In the genomic region with DNA sequence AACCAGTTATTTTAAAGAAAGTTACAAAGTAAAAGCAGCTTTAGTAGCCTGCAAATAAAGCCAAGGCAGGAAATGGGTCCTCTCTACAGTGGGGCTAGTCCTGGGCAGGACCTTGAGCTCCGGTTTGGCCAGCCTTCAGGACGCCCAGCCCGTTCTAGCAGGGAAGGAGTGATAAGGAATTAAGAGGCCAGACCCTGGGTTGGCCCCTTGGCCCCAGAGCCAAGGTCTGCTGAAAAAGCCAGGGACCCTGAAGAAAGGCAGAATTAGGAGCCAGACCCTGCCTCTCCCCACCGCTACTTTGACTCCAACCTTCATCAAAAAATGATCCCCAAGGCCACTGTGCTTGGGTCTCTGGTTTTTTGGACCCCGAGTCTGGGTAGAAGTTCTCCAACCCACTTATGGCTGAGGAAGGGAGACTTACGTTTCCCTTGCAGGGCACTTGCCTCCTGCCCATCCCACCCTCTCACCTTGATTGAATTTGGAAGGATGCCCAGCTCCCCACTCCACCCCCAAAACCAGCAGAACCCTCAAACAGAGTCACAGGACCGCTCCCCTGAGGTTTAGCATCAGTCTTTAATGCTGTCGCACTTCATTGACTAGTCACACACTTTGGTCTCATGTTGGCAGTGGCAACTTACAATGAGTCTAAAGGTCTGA, we compare ENCODE assay signal across 12 cellular contexts. TPM values are rescaled to one million over a fixed set of nuclear protein-coding genes. Genes with fewer than 3 reads are reported as not detected.
DNase-seq lines count a peak whose midpoint lies in the region; ATAC-seq, FAIRE-seq and TF ChIP-seq lines count a peak whose summit lies in the region.
"Had no signal": no experiment of that assay in that cellular context is flagged by ENCODE, and none has a peak within 500 bp of the region (broad histone marks: within the 10 kb centered on the region; RNA-seq: fewer than 3 reads in every experiment).

No MANE protein-coding gene starts in this region.

- FAIRE-seq in K562 (lab: Jason Lieb, UNC): no peak

- no peak overlapping the region for H2BK15ac ChIP-seq in mesenchymal stem cell (ENCODE audit: low read depth, poor library complexity, severe bottlenecking)

- H3K27ac ChIP-seq in 22Rv1 (peak overlapping the region; percentile 33; the same call in 1 of the 2 replicates), HCT116 (ENCODE audit: low read depth, low read length) (peak overlapping the region; percentile 28), K562 (ENCODE audit: extremely low read depth, low read depth, low read length) (peak overlapping the region; percentile 6; the same call in 1 of the 3 replicates), mesodermal cell (ENCODE audit: low read depth, low read length, severe bottlenecking) (peak overlapping the region; percentile 10), mesenchymal stem cell (ENCODE audit: low read length, poor library complexity, severe bottlenecking) (no peak overlapping the region)

- BruUV-seq in HCT116 (replicated peaks; lab: Mats Ljungman, UMichigan): no TSS peak
- no TSS peak for BruUV-seq in K562 (replicated peaks; lab: Mats Ljungman, UMichigan)

- WGBS in K562 (ENCODE audit: insufficient coverage, low coverage, missing lambda C conversion rate): 58% methylated on average over 7 of the region's 8 CpGs
- 96 to 99% methylated on average over 7 of the region's 8 CpGs for WGBS in mesodermal cell (ENCODE audit: insufficient coverage in 2 of 2), 2 experiments
- 92% methylated on average over 8 of the region's 8 CpGs for WGBS in mesenchymal stem cell

- H4K20me1 ChIP-seq in HCT116 (ENCODE audit: insufficient read depth) (peaks cover 38% of the 10 kb centered on the region; the same call in 1 of the 2 replicates), K562 (replicated peaks; ENCODE audit: control insufficient read depth, insufficient read depth, low read length) (peaks cover 26% of the 10 kb centered on the region)

- peaks cover 7% of the 10 kb centered on the region for H3K79me1 ChIP-seq in mesenchymal stem cell (replicated peaks; ENCODE audit: low read length, poor library complexity, severe bottlenecking)

- H3K9me1 ChIP-seq in K562 (ENCODE audit: control insufficient read depth, insufficient read depth, low read length): no peaks in the 10 kb centered on the region

- H2AFZ ChIP-seq in HCT116 (ENCODE audit: low read depth, low read length, poor library complexity, severe bottlenecking) (no peak overlapping the region), K562 (ENCODE audit: low read depth, low read length) (no peak overlapping the region), mesenchymal stem cell (ENCODE audit: low read depth, low read length) (no peak overlapping the region)

- H3K9me3 ChIP-seq in HCT116 (ENCODE audit: control insufficient read depth in 1 of 2, insufficient read depth in 1 of 2, low read depth in 1 of 2, low read length in 2 of 2) (no peaks in the 10 kb centered on the region), K562 (replicated peaks; ENCODE audit: control insufficient read depth, insufficient read depth, low read depth, low read length) (no peaks in the 10 kb centered on the region), mesodermal cell (ENCODE audit: control insufficient read depth, low read length) (no peaks in the 10 kb centered on the region), mesenchymal stem cell (ENCODE audit: control insufficient read depth, low read length) (no peaks in the 10 kb centered on the region)
- H3K9me3 ChIP-seq: heart right ventricle had no signal

- H3K4me1 ChIP-seq in HCT116 (ENCODE audit: control insufficient read depth in 1 of 2, insufficient read depth in 2 of 2, low read length in 2 of 2) (peaks cover 49 to 83% of the 10 kb centered on the region in 2 experiments), K562 (replicated peaks in 1 of 2; ENCODE audit: control insufficient read depth in 2 of 2, insufficient read depth in 2 of 2, low read length in 2 of 2) (peaks cover 50 to 57% of the 10 kb centered on the region in 2 experiments), mesodermal cell (ENCODE audit: control insufficient read depth, insufficient read depth, low read length, poor library complexity, severe bottlenecking) (peaks cover 21% of the 10 kb centered on the region), mesenchymal stem cell (ENCODE audit: control insufficient read depth, insufficient read depth, low read depth, low read length) (peaks cover 29% of the 10 kb centered on the region)

- TF ChIP-seq CTCF in 22Rv1 (IDR thresholded peaks at IDR 0.05): no peak
- TF ChIP-seq CTCF in HCT116 (IDR thresholded peaks at IDR 0.05 in 2 of 3, conservative IDR thresholded peaks at IDR 0.05 in 1 of 3; ENCODE audit: borderline replicate concordance in 1 of 3, insufficient read depth in 1 of 3, low read depth in 2 of 3, low read length in 2 of 3): no peak
- no peak for TF ChIP-seq CTCF in K562 (IDR thresholded peaks at IDR 0.05 in 2 of 3, conservative IDR thresholded peaks at IDR 0.05 in 1 of 3; ENCODE audit: insufficient read depth in 2 of 3, low read depth in 1 of 3, low read length in 3 of 3)

- DNase-seq in HCT116 (ENCODE audit: low read depth, low spot score) (no peak), K562 (ENCODE audit: extremely low read depth in 1 of 4, low spot score in 3 of 4) (peak in 1 of 4 experiments; percentile 49), mesenchymal stem cell (no peak)
- no peak for DNase-seq in activated effector memory CD4-positive, alpha-beta T cell treated with Interleukin-2 at 50 U/mL for 16 hours
- DNase-seq: dermis blood vessel endothelial cell, heart right ventricle, NCI-H1417 had no signal

- peaks cover 7 to 30% of the 10 kb centered on the region in 2 experiments; a peak in 3 of 4 replicates for H3K36me3 ChIP-seq in HCT116 (ENCODE audit: control insufficient read depth in 1 of 2, insufficient read depth in 2 of 2, low read length in 2 of 2)
- peaks cover 38% of the 10 kb centered on the region for H3K36me3 ChIP-seq in K562 (ENCODE audit: control insufficient read depth, insufficient read depth, low read length)
- H3K36me3 ChIP-seq in mesodermal cell (ENCODE audit: control insufficient read depth, insufficient read depth, low read length): peaks cover 35% of the 10 kb centered on the region
- H3K36me3 ChIP-seq in mesenchymal stem cell (ENCODE audit: control insufficient read depth in 1 of 2, insufficient read depth in 2 of 2, low read depth in 1 of 2, low read length in 2 of 2): peaks cover 32 to 39% of the 10 kb centered on the region in 2 experiments

- RAD21 ChIA-PET in HCT116 (lab: Charles Lee; ENCODE audit: low non-redundant PET in 1 of 2, low total read pairs in 2 of 2, uncharacterized antibody in 2 of 2, unreplicated experiment in 2 of 2): no interaction called here

- no peak for ATAC-seq in HCT116
- ATAC-seq in K562: no peak
- no peak for ATAC-seq in GM21786 (IDR thresholded peaks at IDR 0.05; ENCODE audit: unreplicated experiment)
- ATAC-seq in HG02973 (IDR thresholded peaks at IDR 0.05; ENCODE audit: unreplicated experiment): no peak
- ATAC-seq: heart right ventricle had no signal

- POLR2A ChIA-PET in HCT116 (lab: Charles Lee): interaction anchor here (0.6 to 2.0 kb wide), 5 partner anchors 12 to 619 kb away, joined by 3 to 5 read pairs (median 4); a partner anchor contains a TSS
- POLR2A ChIA-PET in K562 (lab: Yijun Ruan, JAX): interaction anchor here (0.7 to 6.3 kb wide), 10 partner anchors 8 to 106 kb away, joined by 3 to 70 read pairs (median 4); no protein-coding TSS in a partner anchor

- H3K79me2 ChIP-seq in HCT116 (ENCODE audit: insufficient read depth, low read length): peaks cover 44% of the 10 kb centered on the region
- peaks cover 45% of the 10 kb centered on the region for H3K79me2 ChIP-seq in K562 (ENCODE audit: control insufficient read depth, insufficient read depth, low read length)

- no peak overlapping the region for H2BK5ac ChIP-seq in mesenchymal stem cell (ENCODE audit: low read depth, low read length, poor library complexity, severe bottlenecking)

- H3K23ac ChIP-seq in mesenchymal stem cell (ENCODE audit: low read length in 2 of 2): no peak overlapping the region

- H4K8ac ChIP-seq in mesenchymal stem cell (ENCODE audit: low read length): no peak overlapping the region

- no peak overlapping the region for H3K18ac ChIP-seq in mesenchymal stem cell (ENCODE audit: low read depth in 1 of 2, low read length in 2 of 2)

- no peak overlapping the region for H3K14ac ChIP-seq in mesenchymal stem cell (ENCODE audit: low read length in 2 of 2)

- H3K4me3 ChIP-seq in HCT116 (replicated peaks in 1 of 2; ENCODE audit: low read depth in 1 of 2, low read length in 2 of 2): no peak overlapping the region
- H3K4me3 ChIP-seq in K562: no peak overlapping the region
- H3K4me3 ChIP-seq in mesodermal cell (ENCODE audit: extremely low read depth, insufficient read depth, low read length, poor library complexity, severe bottlenecking): no peak overlapping the region
- H3K4me3 ChIP-seq in mesenchymal stem cell (ENCODE audit: insufficient read depth in 1 of 2, low read depth in 1 of 2, low read length in 2 of 2): no peak overlapping the region

- intact Hi-C loops in HCT116 (cut with micrococcal nuclease): no loop called here
- intact Hi-C loops in K562 (cut with micrococcal nuclease): no loop called here

- H3K9ac ChIP-seq in HCT116 (ENCODE audit: low read length) (no peak overlapping the region), K562 (ENCODE audit: insufficient read depth in 1 of 2, low read depth in 2 of 2, low read length in 2 of 2) (peak overlapping the region in 1 of 2 experiments; percentile 72; a peak in 2 of 4 replicates), mesenchymal stem cell (ENCODE audit: low read length) (no peak overlapping the region)

- H3K4me2 ChIP-seq in HCT116 (ENCODE audit: low read length) (no peak overlapping the region), K562 (ENCODE audit: insufficient read depth, low read length) (peak overlapping the region; percentile 28), mesenchymal stem cell (ENCODE audit: low read length, poor library complexity, severe bottlenecking) (no peak overlapping the region)

- H2AK5ac ChIP-seq in mesenchymal stem cell (ENCODE audit: low read length, severe bottlenecking): no peak overlapping the region

- H4K91ac ChIP-seq in mesenchymal stem cell (ENCODE audit: low read length): no peak overlapping the region

- no peaks in the 10 kb centered on the region for H3K9me2 ChIP-seq in HCT116 (ENCODE audit: insufficient read depth)

- H3K27me3 ChIP-seq in HCT116 (ENCODE audit: insufficient read depth, low read length) (no peaks in the 10 kb centered on the region), K562 (ENCODE audit: control insufficient read depth in 2 of 2, insufficient read depth in 2 of 2, low read length in 2 of 2) (no peaks in the 10 kb centered on the region), mesenchymal stem cell (ENCODE audit: control insufficient read depth in 1 of 2, insufficient read depth in 1 of 2, low read length in 2 of 2) (no peaks in the 10 kb centered on the region)
- H3K27me3 ChIP-seq: heart right ventricle had no signal

- H2BK120ac ChIP-seq in mesenchymal stem cell (ENCODE audit: low read depth, low read length): no peak overlapping the region

- H2BK12ac ChIP-seq in mesenchymal stem cell (ENCODE audit: low read length in 2 of 2): no peak overlapping the region

- TF ChIP-seq POLR2A in HCT116 (IDR thresholded peaks at IDR 0.05; ENCODE audit: borderline replicate concordance, extremely low read depth, insufficient read depth, insufficient read length) (no peak), K562 (conservative IDR thresholded peaks at IDR 0.05) (peak; percentile 29; the same call in 1 of the 2 replicates)

- no peak for TF ChIP-seq EP300 in K562 (IDR thresholded peaks at IDR 0.05; ENCODE audit: low read length)

- in situ Hi-C loops in K562 (cut with MboI): no loop called here

- H3K4ac ChIP-seq in mesenchymal stem cell (ENCODE audit: low read depth in 1 of 2, low read length in 2 of 2): no peak overlapping the region

- CTCF ChIA-PET in HCT116 (lab: Charles Lee) (no interaction called here), K562 (lab: Yijun Ruan, JAX; ENCODE audit: low intra/inter-chr PET ratio) (no interaction called here)

- TF ChIP-seq RAD21 in HCT116 (IDR thresholded peaks at IDR 0.05; ENCODE audit: low read depth) (no peak), K562 (CRISPR knock-in tag; conservative IDR thresholded peaks at IDR 0.05 in 1 of 2, IDR thresholded peaks at IDR 0.05 in 1 of 2) (no peak)

RNA-seq across cellular contexts. Expression of a gene that starts 3.9 kb away (rescaled TPM):
- total RNA-seq in HCT116 (2021; ENCODE audit: unreplicated experiment) (175 TPM), K562 (2014; rRNA removed) (62.1 and 71.5 TPM in 2 replicates), K562 (2014; rRNA removed; fragmentation: Illumina TruSeq; extraction: Trizol) (51.2 and 60.9 TPM in 2 replicates), K562 (2015; rRNA removed; fragmentation: Illumina TruSeq; extraction: Trizol) (85.3 and 86.5 TPM in 2 replicates), K562 (2021) (94.8 and 99.9 TPM in 2 replicates)
- 129 and 139 TPM in 2 replicates for polyA plus RNA-seq in HCT116 (2012)
- 66.1 and 87.4 TPM in 2 replicates for total RNA-seq in K562 (2011; cell fraction: chromatin; rRNA removed; ENCODE audit: low replicate concordance)
- total RNA-seq in K562 (2011; cell fraction: nucleolus; rRNA removed): 67.0 and 68.3 TPM in 2 replicates
- 68.0 and 69.1 TPM in 2 replicates for total RNA-seq in K562 (2011; cell fraction: nucleoplasm; rRNA removed)
- polyA plus RNA-seq in K562 (2011; rRNA removed) (83.5 and 113 TPM in 2 replicates), K562 (2014; fragmentation: Illumina TruSeq; extraction: Trizol) (78.3 and 100 TPM in 2 replicates), K562 (2014; fragmentation: Nextera tagmentation; extraction: Ambion mirVana) (10 to 100 TPM; 13.2 to 16.2 TPM), K562 (2014; rRNA removed) (61.7 and 79.2 TPM in 2 replicates)
- 101 TPM in 2 replicates for polyA plus RNA-seq in K562 (2011; cell fraction: cytosol; rRNA removed)
- polyA plus RNA-seq in K562 (2011; cell fraction: nucleus; rRNA removed): 78.2 and 79.0 TPM in 2 replicates
- polyA plus RNA-seq in K562 (2012): 69.4 and 84.8 TPM in 2 replicates
- polyA minus RNA-seq in K562 (2011; rRNA and poly(A)+ RNA removed): 71.6 and 93.9 TPM in 2 replicates
- polyA minus RNA-seq in K562 (2011; cell fraction: cytosol; rRNA and poly(A)+ RNA removed): 31.4 and 40.9 TPM in 2 replicates
- 22.5 and 40.4 TPM in 2 replicates for polyA minus RNA-seq in K562 (2011; cell fraction: nucleus; rRNA and poly(A)+ RNA removed)
- 56.7 TPM for polyA plus RNA-seq in mesodermal cell (2013, experiment 1 of 2)
- 53.9 TPM for polyA plus RNA-seq in mesodermal cell (2013, experiment 2 of 2)
- 59.4 TPM for polyA plus RNA-seq in mesenchymal stem cell (2013, experiment 1 of 2)
- 60.1 TPM for polyA plus RNA-seq in mesenchymal stem cell (2013, experiment 2 of 2)

RNA-seq across cellular contexts. Expression of a gene that starts 15.1 kb away (rescaled TPM):
- 232 TPM for total RNA-seq in HCT116 (2021; ENCODE audit: unreplicated experiment)
- polyA plus RNA-seq in HCT116 (2012): 305 and 352 TPM in 2 replicates
- total RNA-seq in K562 (2011; cell fraction: chromatin; rRNA removed; ENCODE audit: low replicate concordance): 122 and 325 TPM in 2 replicates
- total RNA-seq in K562 (2011; cell fraction: nucleolus; rRNA removed): 437 and 484 TPM in 2 replicates
- total RNA-seq in K562 (2011; cell fraction: nucleoplasm; rRNA removed): 307 and 324 TPM in 2 replicates
- 86.0 and 158 TPM in 2 replicates for total RNA-seq in K562 (2014; rRNA removed)
- 33.1 and 36.7 TPM in 2 replicates for total RNA-seq in K562 (2014; rRNA removed; fragmentation: Illumina TruSeq; extraction: Trizol)
- total RNA-seq in K562 (2015; rRNA removed; fragmentation: Illumina TruSeq; extraction: Trizol): 81.9 and 91.6 TPM in 2 replicates
- total RNA-seq in K562 (2021): 186 and 195 TPM in 2 replicates
- 68.0 and 169 TPM in 2 replicates for polyA plus RNA-seq in K562 (2011; rRNA removed)
- polyA plus RNA-seq in K562 (2011; cell fraction: cytosol; rRNA removed): 224 and 335 TPM in 2 replicates
- polyA plus RNA-seq in K562 (2011; cell fraction: nucleus; rRNA removed): 326 and 378 TPM in 2 replicates
- polyA plus RNA-seq in K562 (2012): 229 and 297 TPM in 2 replicates
- polyA plus RNA-seq in K562 (2014; fragmentation: Illumina TruSeq; extraction: Trizol): 204 and 211 TPM in 2 replicates
- 10 to 100 TPM; 29.3 to 73.2 TPM for polyA plus RNA-seq in K562 (2014; fragmentation: Nextera tagmentation; extraction: Ambion mirVana)
- polyA plus RNA-seq in K562 (2014; rRNA removed): 81.4 and 108 TPM in 2 replicates
- 76.6 and 95.7 TPM in 2 replicates for polyA minus RNA-seq in K562 (2011; rRNA and poly(A)+ RNA removed)
- polyA minus RNA-seq in K562 (2011; cell fraction: cytosol; rRNA and poly(A)+ RNA removed): 188 and 209 TPM in 2 replicates
- polyA minus RNA-seq in K562 (2011; cell fraction: nucleus; rRNA and poly(A)+ RNA removed): 66.2 and 80.1 TPM in 2 replicates
- 115 TPM for polyA plus RNA-seq in mesodermal cell (2013, experiment 1 of 2)
- polyA plus RNA-seq in mesodermal cell (2013, experiment 2 of 2): 102 TPM
- 136 TPM for polyA plus RNA-seq in mesenchymal stem cell (2013, experiment 1 of 2)
- polyA plus RNA-seq in mesenchymal stem cell (2013, experiment 2 of 2): 131 TPM

RNA-seq across cellular contexts. Expression of a gene that starts 18.4 kb away (rescaled TPM):
- 103 TPM for total RNA-seq in HCT116 (2021; ENCODE audit: unreplicated experiment)
- 112 and 135 TPM in 2 replicates for polyA plus RNA-seq in HCT116 (2012)
- total RNA-seq in K562 (2011; cell fraction: chromatin; rRNA removed; ENCODE audit: low replicate concordance): 18.6 and 50.3 TPM in 2 replicates
- 32.9 and 38.4 TPM in 2 replicates for total RNA-seq in K562 (2011; cell fraction: nucleolus; rRNA removed)
- total RNA-seq in K562 (2011; cell fraction: nucleoplasm; rRNA removed): 26.4 and 30.8 TPM in 2 replicates
- total RNA-seq in K562 (2014; rRNA removed): 54.7 and 71.2 TPM in 2 replicates
- 7.8 and 12.0 TPM in 2 replicates for total RNA-seq in K562 (2014; rRNA removed; fragmentation: Illumina TruSeq; extraction: Trizol)
- 39.7 and 46.3 TPM in 2 replicates for total RNA-seq in K562 (2015; rRNA removed; fragmentation: Illumina TruSeq; extraction: Trizol)
- total RNA-seq in K562 (2021): 49.7 and 51.7 TPM in 2 replicates
- 24.8 and 26.6 TPM in 2 replicates for polyA plus RNA-seq in K562 (2011; rRNA removed)
- 25.0 and 75.6 TPM in 2 replicates for polyA plus RNA-seq in K562 (2011; cell fraction: cytosol; rRNA removed)
- 15.3 and 27.8 TPM in 2 replicates for polyA plus RNA-seq in K562 (2011; cell fraction: nucleus; rRNA removed)
- polyA plus RNA-seq in K562 (2012): 37.9 and 39.8 TPM in 2 replicates
- polyA plus RNA-seq in K562 (2014; fragmentation: Illumina TruSeq; extraction: Trizol): 13.6 and 35.1 TPM in 2 replicates
- 1 to 10 TPM in 1 of 2 experiments, under 1 TPM in 1; 0.49 to 1.1 TPM for polyA plus RNA-seq in K562 (2014; fragmentation: Nextera tagmentation; extraction: Ambion mirVana)
- 50.8 and 52.2 TPM in 2 replicates for polyA plus RNA-seq in K562 (2014; rRNA removed)
- polyA minus RNA-seq in K562 (2011; rRNA and poly(A)+ RNA removed): 6.3 and 11.7 TPM in 2 replicates
- polyA minus RNA-seq in K562 (2011; cell fraction: cytosol; rRNA and poly(A)+ RNA removed): 32.3 and 41.7 TPM in 2 replicates
- polyA minus RNA-seq in K562 (2011; cell fraction: nucleus; rRNA and poly(A)+ RNA removed): 8.9 and 9.0 TPM in 2 replicates
- polyA plus RNA-seq in mesodermal cell (2013, experiment 1 of 2): 71.0 TPM
- polyA plus RNA-seq in mesodermal cell (2013, experiment 2 of 2): 65.0 TPM
- 120 TPM for polyA plus RNA-seq in mesenchymal stem cell (2013, experiment 1 of 2)
- 116 TPM for polyA plus RNA-seq in mesenchymal stem cell (2013, experiment 2 of 2)

RNA-seq across cellular contexts. Expression of a gene that starts 39.2 kb away (rescaled TPM):
- total RNA-seq in HCT116 (2021; ENCODE audit: unreplicated experiment): 1.1 TPM
- 0.47 and 0.55 TPM in 2 replicates for polyA plus RNA-seq in HCT116 (2012)
- not detected in 2 replicates for total RNA-seq in K562 (2011; cell fraction: chromatin; rRNA removed; ENCODE audit: low replicate concordance)
- 1.1 and 1.3 TPM in 2 replicates for total RNA-seq in K562 (2011; cell fraction: nucleolus; rRNA removed)
- 0.51 TPM in 1 of 2 replicates, not detected in the other for total RNA-seq in K562 (2011; cell fraction: nucleoplasm; rRNA removed)
- 0.27 and 0.29 TPM in 2 replicates for total RNA-seq in K562 (2014; rRNA removed)
- not detected in 2 replicates for total RNA-seq in K562 (2014; rRNA removed; fragmentation: Illumina TruSeq; extraction: Trizol)
- total RNA-seq in K562 (2015; rRNA removed; fragmentation: Illumina TruSeq; extraction: Trizol): not detected in 2 replicates
- total RNA-seq in K562 (2021): 0.29 and 0.35 TPM in 2 replicates
- polyA plus RNA-seq in K562 (2011; rRNA removed): 0.06 TPM in 1 of 2 replicates, not detected in the other
- polyA plus RNA-seq in K562 (2011; cell fraction: cytosol; rRNA removed): 0.10 and 0.88 TPM in 2 replicates
- 0.13 and 0.34 TPM in 2 replicates for polyA plus RNA-seq in K562 (2011; cell fraction: nucleus; rRNA removed)
- 0.16 and 0.65 TPM in 2 replicates for polyA plus RNA-seq in K562 (2012)
- polyA plus RNA-seq in K562 (2014; fragmentation: Illumina TruSeq; extraction: Trizol): not detected in 2 replicates
- polyA plus RNA-seq in K562 (2014; fragmentation: Nextera tagmentation; extraction: Ambion mirVana): not detected
- polyA plus RNA-seq in K562 (2014; rRNA removed): 0.34 and 0.36 TPM in 2 replicates
- polyA minus RNA-seq in K562 (2011; rRNA and poly(A)+ RNA removed): not detected in 2 replicates
- polyA minus RNA-seq in K562 (2011; cell fraction: cytosol; rRNA and poly(A)+ RNA removed): not detected in 2 replicates
- polyA minus RNA-seq in K562 (2011; cell fraction: nucleus; rRNA and poly(A)+ RNA removed): 0.40 TPM in 1 of 2 replicates, not detected in the other
- 0.18 TPM for polyA plus RNA-seq in mesodermal cell (2013, experiment 1 of 2)
- polyA plus RNA-seq in mesodermal cell (2013, experiment 2 of 2): not detected
- polyA plus RNA-seq in mesenchymal stem cell (2013, experiment 1 of 2): 1.2 TPM
- 1.3 TPM for polyA plus RNA-seq in mesenchymal stem cell (2013, experiment 2 of 2)
- total RNA-seq: HT-29 had no signal

RNA-seq across cellular contexts. Expression of a gene that starts 57.5 kb away (rescaled TPM):
- total RNA-seq in HCT116 (2021; ENCODE audit: unreplicated experiment): 167 TPM
- 214 and 236 TPM in 2 replicates for polyA plus RNA-seq in HCT116 (2012)
- total RNA-seq in K562 (2011; cell fraction: chromatin; rRNA removed; ENCODE audit: low replicate concordance): 5.1 and 13.9 TPM in 2 replicates
- total RNA-seq in K562 (2011; cell fraction: nucleolus; rRNA removed): 55.0 and 85.4 TPM in 2 replicates
- total RNA-seq in K562 (2011; cell fraction: nucleoplasm; rRNA removed): 23.9 and 26.6 TPM in 2 replicates
- total RNA-seq in K562 (2014; rRNA removed): 842 and 854 TPM in 2 replicates
- total RNA-seq in K562 (2014; rRNA removed; fragmentation: Illumina TruSeq; extraction: Trizol): 7.4 and 14.9 TPM in 2 replicates
- 227 and 243 TPM in 2 replicates for total RNA-seq in K562 (2015; rRNA removed; fragmentation: Illumina TruSeq; extraction: Trizol)
- 289 and 313 TPM in 2 replicates for total RNA-seq in K562 (2021)
- polyA plus RNA-seq in K562 (2011; rRNA removed): 137 and 185 TPM in 2 replicates
- polyA plus RNA-seq in K562 (2011; cell fraction: cytosol; rRNA removed): 393 and 1,045 TPM in 2 replicates
- 125 and 147 TPM in 2 replicates for polyA plus RNA-seq in K562 (2011; cell fraction: nucleus; rRNA removed)
- polyA plus RNA-seq in K562 (2012): 246 and 272 TPM in 2 replicates
- polyA plus RNA-seq in K562 (2014; fragmentation: Illumina TruSeq; extraction: Trizol): 37.6 and 257 TPM in 2 replicates
- 10 to 100 TPM; 31.3 to 91.8 TPM for polyA plus RNA-seq in K562 (2014; fragmentation: Nextera tagmentation; extraction: Ambion mirVana)
- 810 and 833 TPM in 2 replicates for polyA plus RNA-seq in K562 (2014; rRNA removed)
- 14.2 and 24.3 TPM in 2 replicates for polyA minus RNA-seq in K562 (2011; rRNA and poly(A)+ RNA removed)
- 76.8 and 119 TPM in 2 replicates for polyA minus RNA-seq in K562 (2011; cell fraction: cytosol; rRNA and poly(A)+ RNA removed)
- polyA minus RNA-seq in K562 (2011; cell fraction: nucleus; rRNA and poly(A)+ RNA removed): 20.3 and 27.4 TPM in 2 replicates
- 137 TPM for polyA plus RNA-seq in mesodermal cell (2013, experiment 1 of 2)
- 115 TPM for polyA plus RNA-seq in mesodermal cell (2013, experiment 2 of 2)
- polyA plus RNA-seq in mesenchymal stem cell (2013, experiment 1 of 2): 220 TPM
- polyA plus RNA-seq in mesenchymal stem cell (2013, experiment 2 of 2): 213 TPM
